11 cellular contexts compared by ENCODE assay signal in genomic region chr3:172208586-172209332, GRCh38.
DNase-seq lines count a peak whose midpoint lies in the region; ATAC-seq and TF ChIP-seq lines count a peak whose summit lies in the region.
"Had no signal": no experiment of that assay in that cellular context is flagged by ENCODE, and none has a peak within 500 bp of the region (broad histone marks: within the 10 kb centered on the region; RNA-seq: fewer than 3 reads in every experiment).

No MANE protein-coding gene starts in this region.

- no peaks in the 10 kb centered on the region for H3K36me3 Mint-ChIP-seq in glutamatergic neuron (ENCODE audit: unreplicated experiment)
- H3K36me3 Mint-ChIP-seq: stimulated activated effector memory CD8-positive, alpha-beta T cell treated with anti-CD3 and anti-CD28 coated beads, Interleukin-12 subunit alpha, Interleukin-12 subunit beta, amount 100 ng/mL, for 72 hours had no signal

- H4K20me1 ChIP-seq in mammary epithelial cell (ENCODE audit: insufficient read depth, low read length) = no peaks in the 10 kb centered on the region

- H3K9me3 ChIP-seq in mammary epithelial cell (replicated peaks; ENCODE audit: insufficient read depth, low read length) (no peaks in the 10 kb centered on the region), stomach (no peaks in the 10 kb centered on the region)

- 14% methylated on average over 13 of the region's 20 CpGs for WGBS in mammary epithelial cell (ENCODE audit: low coverage, missing lambda C conversion rate)
- WGBS in stomach, 5 donors = 85 to 89% (median 87%) methylated on average over 11 to 20 of the region's 20 CpGs

- H3K4me3 Mint-ChIP-seq in glutamatergic neuron (ENCODE audit: unreplicated experiment) = no peak overlapping the region
- H3K4me3 Mint-ChIP-seq: activated CD8-positive, alpha-beta memory T cell treated with anti-CD3 and anti-CD28 coated beads, Interleukin-2, amount 10 ng/mL, durations not matched to agents 7 days and 5 days; naive thymus-derived CD8-positive, alpha-beta T cell; stimulated activated effector memory CD8-positive, alpha-beta T cell treated with anti-CD3 and anti-CD28 coated beads, Interleukin-12 subunit alpha, Interleukin-12 subunit beta, amount 100 ng/mL, for 72 hours had no signal

- TF ChIP-seq EP300 in stomach (IDR thresholded peaks at IDR 0.05) = no peak

- DNase-seq in KBM-7 (peak; percentile 7), mammary epithelial cell (peak; percentile 87), islet precursor cell (peak; percentile 85), stomach (no peak), superior temporal gyrus (ENCODE audit: extremely low spot score) (no peak), glutamatergic neuron (no peak)
- DNase-seq: activated CD8-positive, alpha-beta memory T cell treated with anti-CD3 and anti-CD28 coated beads, Interleukin-2, amount 10 ng/mL, durations not matched to agents 7 days and 5 days; DMS153; naive thymus-derived CD8-positive, alpha-beta T cell had no signal

- in situ Hi-C loops in KBM-7 (cut with MboI; ENCODE audit: low pct_unique_long_range_greater_than_20kb, low sequenced_read_pairs) (no loop called here), mammary epithelial cell (cut with MboI; ENCODE audit: low sequenced_read_pairs in 2 of 2) (no loop called here)

- H3K27ac Mint-ChIP-seq in glutamatergic neuron (ENCODE audit: unreplicated experiment) = no peak overlapping the region
- H3K27ac Mint-ChIP-seq: activated CD8-positive, alpha-beta memory T cell treated with anti-CD3 and anti-CD28 coated beads, Interleukin-2, amount 10 ng/mL, durations not matched to agents 7 days and 5 days; naive thymus-derived CD8-positive, alpha-beta T cell; stimulated activated effector memory CD8-positive, alpha-beta T cell treated with anti-CD3 and anti-CD28 coated beads, Interleukin-12 subunit alpha, Interleukin-12 subunit beta, amount 100 ng/mL, for 72 hours had no signal

- H3K27me3 ChIP-seq in mammary epithelial cell (ENCODE audit: insufficient read depth, low read length) (no peaks in the 10 kb centered on the region), stomach (no peaks in the 10 kb centered on the region)

- intact Hi-C loops in mammary epithelial cell (cut with micrococcal nuclease) = loop anchor here (1.0 to 5.0 kb wide), 3 partner anchors 13 to 66 kb away; no protein-coding TSS in a partner anchor
- intact Hi-C loops in stomach (cut with DNase I; ENCODE audit: low total_unique reads) = no loop called here

- peaks cover 4% of the 10 kb centered on the region for H3K4me1 Mint-ChIP-seq in glutamatergic neuron (ENCODE audit: low read depth, unreplicated experiment)

- H3K4me3 ChIP-seq in mammary epithelial cell (replicated peaks in 1 of 3; ENCODE audit: insufficient read depth in 1 of 3, low read depth in 2 of 3, low read length in 3 of 3) (peak overlapping the region in 1 of 3 experiments; percentile 27), stomach (no peak overlapping the region)

- peaks cover 79% of the 10 kb centered on the region for H3K79me2 ChIP-seq in mammary epithelial cell (ENCODE audit: insufficient read depth, low read length)

- H3K4me2 ChIP-seq in mammary epithelial cell (ENCODE audit: insufficient read depth, low read depth, low read length) = peak overlapping the region; percentile 89

- BruUV-seq in mammary epithelial cell (replicated peaks; lab: Mats Ljungman, UMichigan) = no TSS peak

- dilution Hi-C loops in mammary epithelial cell (cut with HindIII; ENCODE audit: low sequenced_read_pairs) = loop anchor here (5.0 kb wide), 1 partner anchor 61 kb away; no protein-coding TSS in a partner anchor

- H3K27ac ChIP-seq in mammary epithelial cell (ENCODE audit: insufficient read depth, low read depth, low read length) (peak overlapping the region; percentile 65), stomach (peak overlapping the region; percentile 56 to 72 (median 67))

- no peak for TF ChIP-seq CTCF in mammary epithelial cell (conservative IDR thresholded peaks at IDR 0.05 in 1 of 2, IDR thresholded peaks at IDR 0.05 in 1 of 2; ENCODE audit: extremely low read depth in 1 of 2, insufficient read depth in 1 of 2, low read depth in 1 of 2, low read length in 2 of 2)
- no peak for TF ChIP-seq CTCF in stomach (IDR thresholded peaks at IDR 0.05)
- TF ChIP-seq CTCF in glutamatergic neuron (IDR thresholded peaks at IDR 0.05; ENCODE audit: partially characterized antibody, unreplicated experiment) = no peak

- no peaks in the 10 kb centered on the region for H3K9me3 Mint-ChIP-seq in glutamatergic neuron (ENCODE audit: unreplicated experiment)

- no peak for TF ChIP-seq POLR2A in stomach (IDR thresholded peaks at IDR 0.05)

- H3K4me1 ChIP-seq in mammary epithelial cell (ENCODE audit: insufficient read depth, low read length) (peaks cover 45% of the 10 kb centered on the region), stomach (peaks cover 15 to 67% (median 45%) of the 10 kb centered on the region in 4 donors)

- no peaks in the 10 kb centered on the region for H3K27me3 Mint-ChIP-seq in glutamatergic neuron (ENCODE audit: unreplicated experiment)
- H3K27me3 Mint-ChIP-seq: activated CD8-positive, alpha-beta memory T cell treated with anti-CD3 and anti-CD28 coated beads, Interleukin-2, amount 10 ng/mL, durations not matched to agents 7 days and 5 days; naive thymus-derived CD8-positive, alpha-beta T cell had no signal

- H3K9ac ChIP-seq in mammary epithelial cell (ENCODE audit: insufficient read depth, low read length) = peak overlapping the region; percentile 39

- no peak for ATAC-seq in HG03521 (IDR thresholded peaks at IDR 0.05; ENCODE audit: unreplicated experiment)
- ATAC-seq: activated CD8-positive, alpha-beta memory T cell treated with anti-CD3 and anti-CD28 coated beads, Interleukin-2, amount 10 ng/mL, durations not matched to agents 7 days and 5 days; naive thymus-derived CD8-positive, alpha-beta T cell; stimulated activated effector memory CD8-positive, alpha-beta T cell treated with anti-CD3 and anti-CD28 coated beads, Interleukin-12 subunit alpha, Interleukin-12 subunit beta, amount 100 ng/mL, for 72 hours had no signal

- H2AFZ ChIP-seq in mammary epithelial cell (ENCODE audit: low read depth, low read length) = peak overlapping the region; percentile 49

- H3K36me3 ChIP-seq in mammary epithelial cell (ENCODE audit: insufficient read depth, low read length) = no peaks in the 10 kb centered on the region
- H3K36me3 ChIP-seq in stomach = no peaks in the 10 kb centered on the region

- CTCF ChIA-PET in mammary epithelial cell (lab: Charles Lee; ENCODE audit: low non-redundant PET) = no interaction called here

Comparison
In these comparisons a context has a peak if more than half of its experiments do, and no peak if none do; other contexts are left out.
1. DNase-seq: peak in KBM-7 (single experiment), mammary epithelial cell (single experiment) and islet precursor cell (single experiment); none in stomach (single experiment), superior temporal gyrus (single experiment) and glutamatergic neuron (single experiment).